8 cellular contexts compared by ENCODE assay signal in genomic region chr1:101357444-101357986, GRCh38.
A peak's percentile ranks its signal among the peaks of the same experiment; 100 is the strongest.
DNase-seq lines count a peak whose midpoint lies in the region; ATAC-seq and TF ChIP-seq lines count a peak whose summit lies in the region.

No MANE protein-coding gene starts in this region.

- H3K27ac ChIP-seq in VCaP: no peak overlapping the region

- in situ Hi-C loops in T47D (cut with HindIII; ENCODE audit: low pct_unique_long_range_greater_than_20kb, low sequenced_read_pairs): no loop called here

- peak; percentile 91 for TF ChIP-seq CTCF in VCaP (conservative IDR thresholded peaks at IDR 0.05)

- DNase-seq in AG20443 (ENCODE audit: low spot score) (peak; percentile 86), NCI-H2107 treated with DMSO at 0.1 percent for 48 hours (lab: John Stamatoyannopoulos, UW; ENCODE audit: unreplicated experiment) (peak; percentile 97), T47D (ENCODE audit: low read depth in 1 of 2, low spot score in 1 of 2) (peak; percentile 63 to 80), islet precursor cell (peak; percentile 84)
- peak; percentile 67 to 72 for DNase-seq in stimulated activated CD4-positive, alpha-beta T cell treated with anti-CD3 and anti-CD28 coated beads, Interleukin-2, amount 100 ng/mL, for 48 hours

- ATAC-seq in GM18867 (IDR thresholded peaks at IDR 0.05; ENCODE audit: unreplicated experiment) (peak; percentile 94), HG03066 (IDR thresholded peaks at IDR 0.05; ENCODE audit: low read depth, unreplicated experiment) (peak; percentile 98)
